25 cellular contexts compared by ENCODE assay signal in the genomic region with DNA sequence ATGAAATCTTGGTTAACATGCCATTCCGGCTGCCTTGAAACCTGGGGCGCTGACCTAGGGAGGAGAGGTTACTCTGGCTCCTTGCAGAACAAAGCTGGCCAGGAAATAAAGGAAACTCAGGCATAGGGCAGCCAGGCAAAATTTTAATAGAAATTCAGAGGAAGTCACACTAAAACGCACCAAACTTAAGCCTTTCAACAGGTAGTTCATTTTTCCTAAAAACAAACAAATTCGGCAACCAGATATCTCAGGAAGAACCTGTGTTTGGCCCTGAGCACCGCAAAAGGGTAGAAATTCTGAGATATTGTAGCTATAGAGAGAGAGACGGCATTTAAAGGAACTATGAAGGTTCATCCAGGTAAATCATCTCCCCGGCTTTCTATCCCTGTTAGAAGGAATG.
"Had no signal": no experiment of that assay in that cellular context is flagged by ENCODE, and none has a peak within 500 bp of the region (broad histone marks: within the 10 kb centered on the region; RNA-seq: fewer than 3 reads in every experiment).

No MANE protein-coding gene starts in this region.

- H3K27ac Mint-ChIP-seq: activated CD4-positive, alpha-beta memory T cell treated with anti-CD3 and anti-CD28 coated beads, Interleukin-2, amount 10 ng/mL, durations not matched to agents 7 days and 5 days; activated CD4-positive, alpha-beta T cell treated with anti-CD3 and anti-CD28 coated beads, Interleukin-2, amount 10 ng/mL, durations not matched to agents 7 days and 5 days; T-helper 1 cell treated with Interleukin-12 subunit alpha and Interleukin-12 subunit beta and Interleukin-4 antibody, amounts not matched to agents 30 μg/mL and 1 μg/mL, for 36 hours had no signal

- ATAC-seq: body of pancreas had no signal

- H3K4me3 Mint-ChIP-seq: activated B cell treated with CpG ODN at 0.5 μM for 24 hours; activated CD4-positive, alpha-beta memory T cell treated with anti-CD3 and anti-CD28 coated beads, Interleukin-2, amount 10 ng/mL, durations not matched to agents 7 days and 5 days; activated CD4-positive, alpha-beta T cell treated with anti-CD3 and anti-CD28 coated beads, Interleukin-2, amount 10 ng/mL, durations not matched to agents 7 days and 5 days; T-helper 1 cell treated with Interleukin-12 subunit alpha and Interleukin-12 subunit beta and Interleukin-4 antibody, amounts not matched to agents 30 μg/mL and 1 μg/mL, for 36 hours had no signal

- H3K27ac ChIP-seq: ascending aorta, body of pancreas, SJSA1 had no signal

- DNase-seq: activated B cell treated with CpG ODN at 0.5 μM for 24 hours; activated CD4-positive, alpha-beta memory T cell treated with anti-CD3 and anti-CD28 coated beads, Interleukin-2, amount 10 ng/mL, durations not matched to agents 7 days and 5 days; activated CD4-positive, alpha-beta T cell treated with anti-CD3 and anti-CD28 coated beads for 1 hour; activated CD4-positive, alpha-beta T cell treated with anti-CD3 and anti-CD28 coated beads, Interleukin-2, amount 10 ng/mL, durations not matched to agents 7 days and 5 days; activated CD8-positive, alpha-beta memory T cell treated with anti-CD3 and anti-CD28 coated beads, Interleukin-2, amount 50 U/mL, for 48 hours; activated naive CD4-positive, alpha-beta T cell treated with anti-CD3 and anti-CD28 coated beads, Interleukin-2, amount 50 U/mL, for 16 hours; activated T-cell treated with anti-CD3 and anti-CD28 coated beads, Interleukin-2, amount 50 U/mL, for 1 hour; amniotic stem cell; body of pancreas; central memory CD4-positive, alpha-beta T cell; MG63; MV-4-11; NCI-H1092 treated with DMSO at 0.1 percent for 48 hours; NCI-H1417 treated with DMSO at 0.1 percent for 48 hours; NCI-H1694; NCI-H2029 treated with DMSO at 0.1 percent for 48 hours; NCI-H345; NCI-H510A; NCI-H526 treated with DMSO at 0.1 percent for 48 hours; Right ventricle myocardium superior; RPMI8226 had no signal

- H3K27me3 ChIP-seq: ascending aorta, body of pancreas, MG63, SJSA1 had no signal

- H3K9me3 ChIP-seq: ascending aorta, body of pancreas, MG63, SJSA1 had no signal

- H3K4me3 ChIP-seq: ascending aorta, body of pancreas, MG63, SJSA1 had no signal

- H3K9me3 Mint-ChIP-seq: activated B cell treated with CpG ODN at 0.5 μM for 24 hours; activated CD4-positive, alpha-beta memory T cell treated with anti-CD3 and anti-CD28 coated beads, Interleukin-2, amount 10 ng/mL, durations not matched to agents 7 days and 5 days had no signal

- H3K4me1 ChIP-seq: body of pancreas, SJSA1 had no signal

- H3K27me3 Mint-ChIP-seq: activated B cell treated with CpG ODN at 0.5 μM for 24 hours; activated CD4-positive, alpha-beta memory T cell treated with anti-CD3 and anti-CD28 coated beads, Interleukin-2, amount 10 ng/mL, durations not matched to agents 7 days and 5 days; activated CD4-positive, alpha-beta T cell treated with anti-CD3 and anti-CD28 coated beads, Interleukin-2, amount 10 ng/mL, durations not matched to agents 7 days and 5 days had no signal

- H3K36me3 ChIP-seq: ascending aorta, MG63, SJSA1 had no signal

- FAIRE-seq: bronchial epithelial cell had no signal
